Comparison of ENCODE assay signal across 25 cellular contexts in genomic region chr15:38062679-38063078, GRCh38.
"Had no signal": no experiment of that assay in that cellular context is flagged by ENCODE, and none has a peak within 500 bp of the region (broad histone marks: within the 10 kb centered on the region; RNA-seq: fewer than 3 reads in every experiment).

No MANE protein-coding gene starts in this region.

- H3K4me1 ChIP-seq: ascending aorta, esophagus muscularis mucosa had no signal

- H3K4me3 ChIP-seq: ascending aorta, esophagus muscularis mucosa, lung, thyroid gland had no signal

- H3K27ac ChIP-seq: ascending aorta, esophagus muscularis mucosa, thyroid gland had no signal

- H3K27ac Mint-ChIP-seq: activated CD4-positive, alpha-beta T cell treated with anti-CD3 and anti-CD28 coated beads, Interleukin-2, amount 10 ng/mL, durations not matched to agents 24 days and 14 days; activated CD8-positive, alpha-beta T cell treated with anti-CD3 and anti-CD28 coated beads, Interleukin-2, amount 10 ng/mL, durations not matched to agents 7 days and 5 days; activated T-cell treated with anti-CD3 and anti-CD28 coated beads, Interleukin-2, amount 50 U/mL, for 24 hours; activated T-helper 2 cell treated with anti-CD3 and anti-CD28 coated beads, Interferon-gamma antibody, Interleukin-2, Interleukin-4, amounts not matched to agents 10 μg/mL and 5 μg/mL and 100 μg/mL, durations not matched to agents 14 hours and 24 hours and 36 hours had no signal

- H3K4me1 Mint-ChIP-seq: activated CD4-positive, alpha-beta T cell treated with anti-CD3 and anti-CD28 coated beads, Interleukin-2, amount 10 ng/mL, durations not matched to agents 24 days and 14 days had no signal

- H3K36me3 ChIP-seq: ascending aorta, esophagus muscularis mucosa, thyroid gland had no signal

- ATAC-seq: activated CD8-positive, alpha-beta T cell treated with anti-CD3 and anti-CD28 coated beads, Interleukin-2, amount 10 ng/mL, durations not matched to agents 7 days and 5 days; left colon had no signal

- H3K9me3 Mint-ChIP-seq: activated CD4-positive, alpha-beta T cell treated with anti-CD3 and anti-CD28 coated beads, Interleukin-2, amount 10 ng/mL, durations not matched to agents 24 days and 14 days; activated T-cell treated with anti-CD3 and anti-CD28 coated beads, Interleukin-2, amount 50 U/mL, for 24 hours; activated T-helper 2 cell treated with anti-CD3 and anti-CD28 coated beads, Interferon-gamma antibody, Interleukin-2, Interleukin-4, amounts not matched to agents 10 μg/mL and 5 μg/mL and 100 μg/mL, durations not matched to agents 14 hours and 24 hours and 36 hours had no signal

- DNase-seq: activated CD4-positive, alpha-beta T cell treated with anti-CD3 and anti-CD28 coated beads, Interleukin-2, amount 10 ng/mL, durations not matched to agents 24 days and 14 days; activated CD8-positive, alpha-beta T cell treated with anti-CD3 and anti-CD28 coated beads, Interleukin-2, amount 10 ng/mL, durations not matched to agents 7 days and 5 days; activated naive CD4-positive, alpha-beta T cell treated with Interleukin-2 at 50 U/mL for 16 hours; activated T-cell treated with anti-CD3 and anti-CD28 coated beads, Interleukin-2, amount 50 U/mL, for 24 hours; cerebellar nuclear complex; effector CD8-positive, alpha-beta T cell; foreskin melanocyte; glutamatergic neuron; hippocampal formation; islet precursor cell; left colon; midbrain; occipital lobe; retina; stimulated activated CD4-positive, alpha-beta T cell treated with anti-CD3 and anti-CD28 coated beads, Interleukin-12 subunit alpha, Interleukin-12 subunit beta, amount 100 ng/mL, for 4 hours; stimulated activated CD4-positive, alpha-beta T cell treated with anti-CD3 and anti-CD28 coated beads, Interleukin-1b, Interleukin-23, amount 100 ng/mL, for 48 hours; stimulated activated CD8-positive, alpha-beta memory T cell treated with anti-CD3 and anti-CD28 coated beads, Interleukin-4, amount 100 ng/mL, for 48 hours; stimulated activated naive CD4-positive, alpha-beta T cell treated with Interleukin-2 at 50 U/mL for 16 hours; thyroid gland had no signal

- H3K9me3 ChIP-seq: ascending aorta, esophagus muscularis mucosa, thyroid gland had no signal

- H3K27me3 ChIP-seq: ascending aorta, esophagus muscularis mucosa, thyroid gland had no signal

- H3K4me3 Mint-ChIP-seq: activated CD4-positive, alpha-beta T cell treated with anti-CD3 and anti-CD28 coated beads, Interleukin-2, amount 10 ng/mL, durations not matched to agents 24 days and 14 days; activated CD8-positive, alpha-beta T cell treated with anti-CD3 and anti-CD28 coated beads, Interleukin-2, amount 10 ng/mL, durations not matched to agents 7 days and 5 days; activated T-cell treated with anti-CD3 and anti-CD28 coated beads, Interleukin-2, amount 50 U/mL, for 24 hours had no signal

- FAIRE-seq: bronchial epithelial cell, endothelial cell of umbilical vein had no signal
